In genomic region chr4:21544410-21544809, GRCh38 we compare ENCODE assay signal across 32 cellular contexts.
A peak's percentile ranks its signal among the peaks of the same experiment; 100 is the strongest.
DNase-seq lines count a peak whose midpoint lies in the region; ATAC-seq and TF ChIP-seq lines count a peak whose summit lies in the region.
"Had no signal": no experiment of that assay in that cellular context is flagged by ENCODE, and none has a peak within 500 bp of the region (broad histone marks: within the 10 kb centered on the region; RNA-seq: fewer than 3 reads in every experiment).

No MANE protein-coding gene starts in this region.

- peaks cover 17% of the 10 kb centered on the region for H3K4me1 Mint-ChIP-seq in endodermal cell
- no peaks in the 10 kb centered on the region for H3K4me1 Mint-ChIP-seq in naive thymus-derived CD8-positive, alpha-beta T cell
- H3K4me1 Mint-ChIP-seq: activated T-helper 17 cell treated with anti-CD3 and anti-CD28 coated beads, Interleukin-2, amount 50 U/mL, for 72 hours; CD14-positive monocyte had no signal

- H3K27me3 Mint-ChIP-seq in endodermal cell (ENCODE audit: insufficient read depth) = peaks cover 20% of the 10 kb centered on the region
- no peaks in the 10 kb centered on the region for H3K27me3 Mint-ChIP-seq in naive thymus-derived CD8-positive, alpha-beta T cell
- H3K27me3 Mint-ChIP-seq: activated T-helper 17 cell treated with anti-CD3 and anti-CD28 coated beads, Interleukin-2, amount 50 U/mL, for 72 hours; stimulated activated naive CD8-positive, alpha-beta T cell treated with anti-CD3 and anti-CD28 coated beads, Interleukin-15, Interleukin-2, amounts not matched to agents 100 ng/mL and 50 ng/mL, for 24 hours had no signal

- H3K27ac Mint-ChIP-seq in endodermal cell = no peak overlapping the region
- no peak overlapping the region for H3K27ac Mint-ChIP-seq in naive thymus-derived CD8-positive, alpha-beta T cell
- H3K27ac Mint-ChIP-seq: activated T-helper 17 cell treated with anti-CD3 and anti-CD28 coated beads, Interleukin-2, amount 50 U/mL, for 72 hours; CD14-positive monocyte; nephron progenitor cell; stimulated activated naive CD8-positive, alpha-beta T cell treated with anti-CD3 and anti-CD28 coated beads, Interleukin-15, Interleukin-2, amounts not matched to agents 100 ng/mL and 50 ng/mL, for 24 hours had no signal

- H3K79me1 ChIP-seq in mesendoderm (ENCODE audit: low read length) = no peaks in the 10 kb centered on the region

- ATAC-seq in naive thymus-derived CD8-positive, alpha-beta T cell = no peak
- ATAC-seq: activated T-helper 17 cell treated with anti-CD3 and anti-CD28 coated beads, Interleukin-2, amount 50 U/mL, for 72 hours; lower lobe of right lung had no signal

- H3K4me3 Mint-ChIP-seq in endodermal cell = no peak overlapping the region
- no peak overlapping the region for H3K4me3 Mint-ChIP-seq in naive thymus-derived CD8-positive, alpha-beta T cell
- H3K4me3 Mint-ChIP-seq: activated T-helper 17 cell treated with anti-CD3 and anti-CD28 coated beads, Interleukin-2, amount 50 U/mL, for 72 hours; CD14-positive monocyte; nephron progenitor cell; stimulated activated naive CD8-positive, alpha-beta T cell treated with anti-CD3 and anti-CD28 coated beads, Interleukin-15, Interleukin-2, amounts not matched to agents 100 ng/mL and 50 ng/mL, for 24 hours had no signal

- H3K27me3 ChIP-seq in cardiac muscle cell (no peaks in the 10 kb centered on the region), right atrium auricular region (no peaks in the 10 kb centered on the region), endodermal cell (ENCODE audit: control insufficient read depth, insufficient read depth, low read length, poor library complexity, severe bottlenecking) (no peaks in the 10 kb centered on the region), mesendoderm (ENCODE audit: insufficient read depth, low read length, poor library complexity) (no peaks in the 10 kb centered on the region)
- H3K27me3 ChIP-seq: breast epithelium had no signal

- no peak overlapping the region for H3K9ac ChIP-seq in endodermal cell (ENCODE audit: extremely low read depth, low read length, poor library complexity, severe bottlenecking)
- no peak overlapping the region for H3K9ac ChIP-seq in mesendoderm (ENCODE audit: low read length)
- H3K9ac ChIP-seq: parathyroid adenoma had no signal

- H3K4me2 ChIP-seq in mesendoderm (ENCODE audit: low read length) = no peak overlapping the region

- no peaks in the 10 kb centered on the region for H3K79me2 ChIP-seq in mesendoderm (ENCODE audit: control insufficient read depth, insufficient read depth, low read length)
- H3K79me2 ChIP-seq: parathyroid adenoma had no signal

- H3K18ac ChIP-seq in mesendoderm (ENCODE audit: low read length) = no peak overlapping the region

- H2AK5ac ChIP-seq in mesendoderm (ENCODE audit: low read length) = no peak overlapping the region

- H4K5ac ChIP-seq in mesendoderm (ENCODE audit: low read length) = no peak overlapping the region

- no peak overlapping the region for H4K8ac ChIP-seq in mesendoderm (ENCODE audit: low read depth, low read length)

- no peak overlapping the region for H3K4ac ChIP-seq in mesendoderm (ENCODE audit: low read depth, low read length)

- H2BK120ac ChIP-seq in mesendoderm (ENCODE audit: low read depth, low read length) = no peak overlapping the region

- 0 to 31% methylated on average over 1 of the region's 1 CpG for WGBS in endodermal cell (ENCODE audit: insufficient coverage in 1 of 2, insufficient read length in 1 of 2), 2 experiments
- no CpG with 5 or more reads among the region's 1 CpG for whole genome bisulfite sequencing in mesendoderm (ENCODE audit: extremely low coverage, insufficient coverage, low lambda C conversion rate)

- H3K27ac ChIP-seq in cardiac muscle cell (peak overlapping the region; percentile 83), right atrium auricular region (no peak overlapping the region), endodermal cell (ENCODE audit: low read depth, low read length) (no peak overlapping the region), mesendoderm (ENCODE audit: low read depth, low read length) (no peak overlapping the region)
- H3K27ac ChIP-seq: breast epithelium, coronary artery, epithelial cell of prostate, lower lobe of right lung, parathyroid adenoma, thoracic aorta, VCaP had no signal

- H2BK15ac ChIP-seq in mesendoderm (replicated peaks; ENCODE audit: low read depth) = no peak overlapping the region

- POLR2A ChIA-PET in naive thymus-derived CD8-positive, alpha-beta T cell (lab: Charles Lee) = no interaction called here

- H3K23ac ChIP-seq in mesendoderm (ENCODE audit: low read length) = no peak overlapping the region

- TF ChIP-seq CTCF in cardiac muscle cell (IDR thresholded peaks at IDR 0.05; ENCODE audit: low read depth, low read length) (no peak), right atrium auricular region (IDR thresholded peaks at IDR 0.05) (no peak), endodermal cell (conservative IDR thresholded peaks at IDR 0.05) (no peak)

- H3K56ac ChIP-seq in mesendoderm (ENCODE audit: low read length) = no peak overlapping the region

- H3K4me3 ChIP-seq in cardiac muscle cell = peak overlapping the region; percentile 48
- no peak overlapping the region for H3K4me3 ChIP-seq in right atrium auricular region
- no peak overlapping the region for H3K4me3 ChIP-seq in endodermal cell (ENCODE audit: low read length)
- H3K4me3 ChIP-seq in mesendoderm (ENCODE audit: low read length) = no peak overlapping the region
- H3K4me3 ChIP-seq: breast epithelium, coronary artery, lower lobe of right lung, thoracic aorta had no signal

- peak in 1 of 2 donors; percentile 88 for DNase-seq in cardiac muscle cell (ENCODE audit: low read depth in 1 of 2, low spot score in 1 of 2)
- no peak for DNase-seq in right atrium auricular region (ENCODE audit: low spot score)
- DNase-seq in endodermal cell = peak; percentile 58
- DNase-seq in mesendoderm = peak; percentile 38
- no peak for DNase-seq in GDM1 (lab: John Stamatoyannopoulos, UW)
- no peak for DNase-seq in activated CD4-positive, alpha-beta T cell treated with anti-CD3 and anti-CD28 coated beads, Interleukin-2, amount 50 U/mL, for 4 hours
- DNase-seq in naive thymus-derived CD8-positive, alpha-beta T cell = no peak
- DNase-seq in DMS79 (lab: John Stamatoyannopoulos, UW) = no peak
- DNase-seq: activated CD4-positive, alpha-beta T cell treated with anti-CD3 and anti-CD28 coated beads for 4 hours; activated naive CD4-positive, alpha-beta T cell treated with anti-CD3 and anti-CD28 coated beads, Interleukin-2, amount 50 U/mL, for 16 hours; Caco-2; DMS79 treated with DMSO at 0.1 percent for 48 hours; effector CD8-positive, alpha-beta T cell; Karpas-422; lower lobe of right lung; NCI-H1417; NCI-H2081 treated with DMSO at 0.1 percent for 48 hours; NCI-H226; NCI-H526 treated with DMSO at 0.1 percent for 48 hours; nephron progenitor cell; right cardiac atrium; stimulated activated CD4-positive, alpha-beta T cell treated with anti-CD3 and anti-CD28 coated beads, Interleukin-1b, Interleukin-23, amount 100 ng/mL, for 48 hours; T1000 had no signal

- H3K9me3 ChIP-seq in cardiac muscle cell (ENCODE audit: low read depth) (no peaks in the 10 kb centered on the region), right atrium auricular region (no peaks in the 10 kb centered on the region), endodermal cell (ENCODE audit: control insufficient read depth, low read length) (peaks cover 4% of the 10 kb centered on the region)
- H3K9me3 ChIP-seq: Caco-2, lower lobe of right lung, thoracic aorta had no signal

- H3K4me1 ChIP-seq in cardiac muscle cell (ENCODE audit: low read depth) (peaks cover 26% of the 10 kb centered on the region), right atrium auricular region (no peaks in the 10 kb centered on the region), endodermal cell (ENCODE audit: control insufficient read depth, insufficient read depth, low read length) (peaks cover 6% of the 10 kb centered on the region), mesendoderm (ENCODE audit: control insufficient read depth, low read depth, low read length) (no peaks in the 10 kb centered on the region)
- H3K4me1 ChIP-seq: breast epithelium, Caco-2, lower lobe of right lung, parathyroid adenoma had no signal

- H3K36me3 ChIP-seq in cardiac muscle cell (peaks cover under 1% of the 10 kb centered on the region), right atrium auricular region (no peaks in the 10 kb centered on the region), endodermal cell (ENCODE audit: control insufficient read depth, insufficient read depth, low read length) (no peaks in the 10 kb centered on the region), mesendoderm (ENCODE audit: control insufficient read depth, insufficient read depth, low read length) (no peaks in the 10 kb centered on the region)
- H3K36me3 ChIP-seq: breast epithelium, lower lobe of right lung, thoracic aorta had no signal

- no peak overlapping the region for H2BK5ac ChIP-seq in mesendoderm (ENCODE audit: low read length)

- H3K36me3 Mint-ChIP-seq in endodermal cell (ENCODE audit: low read depth) = no peaks in the 10 kb centered on the region
- no peaks in the 10 kb centered on the region for H3K36me3 Mint-ChIP-seq in naive thymus-derived CD8-positive, alpha-beta T cell
- H3K36me3 Mint-ChIP-seq: CD14-positive monocyte had no signal

- H3K9me3 Mint-ChIP-seq in endodermal cell = peaks cover 5% of the 10 kb centered on the region
- peaks cover 0 to 9% (median 5%) of the 10 kb centered on the region in 9 donors for H3K9me3 Mint-ChIP-seq in naive thymus-derived CD8-positive, alpha-beta T cell
- H3K9me3 Mint-ChIP-seq: activated T-helper 17 cell treated with anti-CD3 and anti-CD28 coated beads, Interleukin-2, amount 50 U/mL, for 72 hours had no signal

Comparison
In these comparisons a context has a peak if more than half of its experiments do, and no peak if none do; other contexts are left out.
1. DNase-seq: peak in endodermal cell (single experiment) and mesendoderm (single experiment); none in right atrium auricular region (single experiment), GDM1 (single experiment), activated CD4-positive, alpha-beta T cell treated with anti-CD3 and anti-CD28 coated beads, Interleukin-2, amount 50 U/mL, for 4 hours (0 of 2), naive thymus-derived CD8-positive, alpha-beta T cell (0 of 10) and DMS79 (single experiment).